In genomic region chr11:70397336-70397982, GRCh38 we compare ENCODE assay signal across 8 cellular contexts. TPM values are rescaled to one million over a fixed set of nuclear protein-coding genes. Genes with fewer than 3 reads are reported as not detected.
DNase-seq lines count a peak whose midpoint lies in the region; ATAC-seq and TF ChIP-seq lines count a peak whose summit lies in the region.

No MANE protein-coding gene starts in this region.

- H3K27me3 Mint-ChIP-seq in dendritic cell treated with granulocyte-macrophage colony-stimulating factor and Interleukin-4, amounts not matched to agents 40 ng/mL and 50 ng/mL, for 4 days: peaks cover 92% of the 10 kb centered on the region

- H3K4me1 ChIP-seq in Peyer's patch (peaks cover 0 to 25% (median 17%) of the 10 kb centered on the region in 4 donors), mucosa of rectum (ENCODE audit: control insufficient read depth in 2 of 2, insufficient read depth in 2 of 2, low read length in 2 of 2) (peaks cover 16 to 21% of the 10 kb centered on the region in 2 donors)

- H3K36me3 ChIP-seq in Peyer's patch (no peaks in the 10 kb centered on the region), mucosa of rectum (ENCODE audit: control insufficient read depth in 2 of 2, insufficient read depth in 2 of 2, low read length in 2 of 2) (no peaks in the 10 kb centered on the region)

- intact Hi-C loops in dendritic cell treated with granulocyte-macrophage colony-stimulating factor and Interleukin-4, amounts not matched to agents 40 ng/mL and 50 ng/mL, for 4 days (cut with micrococcal nuclease): loop anchor here (5.0 kb wide), 1 partner anchor 125 kb away; the partner anchor contains the start of gene PPFIA1

- H3K4me3 ChIP-seq in AG04450 (ENCODE audit: low read depth, low read length): peak overlapping the region; percentile 87
- peak overlapping the region; percentile 58 to 96 (median 74) for H3K4me3 ChIP-seq in Peyer's patch
- peak overlapping the region; percentile 65 to 77 for H3K4me3 ChIP-seq in mucosa of rectum (ENCODE audit: low read length in 2 of 2)

- no peaks in the 10 kb centered on the region for H3K36me3 Mint-ChIP-seq in dendritic cell treated with granulocyte-macrophage colony-stimulating factor and Interleukin-4, amounts not matched to agents 40 ng/mL and 50 ng/mL, for 4 days (ENCODE audit: low read depth)

- POLR2A ChIA-PET in AG04450 (lab: Yijun Ruan, JAX): interaction anchor here (0.7 to 3.8 kb wide), 7 partner anchors 15 to 194 kb away, joined by 3 to 17 read pairs (median 3); partner anchors contain the start of gene FADD

- ATAC-seq in GM19023 (IDR thresholded peaks at IDR 0.05; ENCODE audit: unreplicated experiment) (peak; percentile 23), HG02981 (IDR thresholded peaks at IDR 0.05; ENCODE audit: unreplicated experiment) (no peak)

- H3K4me3 Mint-ChIP-seq in dendritic cell treated with granulocyte-macrophage colony-stimulating factor and Interleukin-4, amounts not matched to agents 40 ng/mL and 50 ng/mL, for 4 days: peak overlapping the region; percentile 61

- no peak overlapping the region for H3K27ac Mint-ChIP-seq in dendritic cell treated with granulocyte-macrophage colony-stimulating factor and Interleukin-4, amounts not matched to agents 40 ng/mL and 50 ng/mL, for 4 days

- DNase-seq in AG04450 (ENCODE audit: low read depth, low spot score) (no peak), Peyer's patch (no peak), superior temporal gyrus (ENCODE audit: extremely low spot score) (no peak), cortex of kidney (lab: John Stamatoyannopoulos, UW) (no peak)

- no peak for TF ChIP-seq POLR2A in Peyer's patch (IDR thresholded peaks at IDR 0.05)

- H3K27me3 ChIP-seq in AG04450 (ENCODE audit: control insufficient read depth, insufficient read depth, low read length) (no peaks in the 10 kb centered on the region), Peyer's patch (no peaks in the 10 kb centered on the region), mucosa of rectum (ENCODE audit: control insufficient read depth in 2 of 2, insufficient read depth in 2 of 2, low read length in 2 of 2) (peaks cover 0 to 2% of the 10 kb centered on the region in 2 donors)

- TF ChIP-seq CTCF in AG04450 (IDR thresholded peaks at IDR 0.05; ENCODE audit: low read depth, low read length) (no peak), Peyer's patch (IDR thresholded peaks at IDR 0.05) (no peak)

- H3K4me1 Mint-ChIP-seq in dendritic cell treated with granulocyte-macrophage colony-stimulating factor and Interleukin-4, amounts not matched to agents 40 ng/mL and 50 ng/mL, for 4 days (ENCODE audit: low read depth): peaks cover 29% of the 10 kb centered on the region

- H3K27ac ChIP-seq in AG04450 (ENCODE audit: low read depth, low read length): peak overlapping the region; percentile 75
- peak overlapping the region in 3 of 4 donors; percentile 67 to 94 (median 89) for H3K27ac ChIP-seq in Peyer's patch
- H3K27ac ChIP-seq in mucosa of rectum (ENCODE audit: low read depth in 2 of 2, low read length in 2 of 2): peak overlapping the region; percentile 76

- H3K9ac ChIP-seq in mucosa of rectum (ENCODE audit: low read depth in 1 of 2, low read length in 2 of 2): peak overlapping the region; percentile 2 to 84

- CTCF ChIA-PET in AG04450 (lab: Charles Lee): interaction anchor here (0.6 kb wide), 1 partner anchor 166 kb away, joined by 3 read pairs; no protein-coding TSS in a partner anchor

- H3K9me3 ChIP-seq in AG04450 (ENCODE audit: control insufficient read depth, insufficient read depth, low read length) (no peaks in the 10 kb centered on the region), Peyer's patch (no peaks in the 10 kb centered on the region), mucosa of rectum (ENCODE audit: control insufficient read depth in 2 of 2, low read length in 2 of 2) (no peaks in the 10 kb centered on the region)

- no peaks in the 10 kb centered on the region for H3K9me3 Mint-ChIP-seq in dendritic cell treated with granulocyte-macrophage colony-stimulating factor and Interleukin-4, amounts not matched to agents 40 ng/mL and 50 ng/mL, for 4 days

RNA-seq across cellular contexts. Expression of gene CTTN, which starts 0.9 kb away (rescaled TPM):
- 180 and 192 TPM in 2 replicates for polyA plus RNA-seq in AG04450 (2011; rRNA removed)
- polyA minus RNA-seq in AG04450 (2011; rRNA and poly(A)+ RNA removed): 252 and 257 TPM in 2 replicates
- total RNA-seq in Peyer's patch: 100 to 1,000 TPM; 261 to 536 (median 402) TPM
